In the genomic region with DNA sequence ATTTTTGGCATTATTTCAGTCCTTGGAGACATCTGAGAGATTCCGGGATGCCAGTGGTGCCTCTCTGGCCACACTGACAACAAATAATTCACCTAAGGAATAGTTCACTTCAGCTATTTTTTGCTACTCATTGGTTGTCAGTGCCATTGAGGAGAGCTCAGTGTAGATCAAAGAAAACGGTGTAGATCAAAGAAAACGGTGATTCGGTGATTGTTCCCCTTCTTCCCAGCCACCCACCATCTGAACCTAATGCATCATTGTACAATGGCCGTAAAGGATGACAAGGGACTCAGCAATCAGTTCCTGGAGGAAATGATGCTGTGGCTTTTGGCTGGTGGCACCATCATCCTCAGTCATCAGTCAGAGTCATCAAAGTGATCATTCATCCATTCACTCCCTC, we compare ENCODE assay signal across 17 cellular contexts.
"Had no signal": no experiment of that assay in that cellular context is flagged by ENCODE, and none has a peak within 500 bp of the region (broad histone marks: within the 10 kb centered on the region; RNA-seq: fewer than 3 reads in every experiment).

No MANE protein-coding gene starts in this region.

- H3K4me1 ChIP-seq: heart left ventricle, sigmoid colon, testis, tibial nerve had no signal

- H3K4me3 ChIP-seq: heart left ventricle, sigmoid colon, skin epidermis, testis, tibial nerve had no signal

- H3K27ac Mint-ChIP-seq: natural killer cell; stimulated activated naive B cell treated with anti-CD40 and anti-IgM and Interleukin-4, amounts not matched to agents 10 μg/mL and 1 μg/mL and 100 μg/mL, for 72 hours; stimulated activated naive CD8-positive, alpha-beta T cell treated with anti-CD3 and anti-CD28 coated beads, Interleukin-15, amount 100 ng/mL, for 72 hours had no signal

- H3K4me1 Mint-ChIP-seq: natural killer cell; stimulated activated naive B cell treated with anti-CD40 and anti-IgM and Interleukin-4, amounts not matched to agents 10 μg/mL and 1 μg/mL and 100 μg/mL, for 72 hours; stimulated activated naive CD8-positive, alpha-beta T cell treated with anti-CD3 and anti-CD28 coated beads, Interleukin-15, amount 100 ng/mL, for 72 hours had no signal

- H3K9me3 Mint-ChIP-seq: neural crest cell; stimulated activated naive B cell treated with anti-CD40 and anti-IgM and Interleukin-4, amounts not matched to agents 10 μg/mL and 1 μg/mL and 100 μg/mL, for 72 hours had no signal

- H3K36me3 ChIP-seq: heart left ventricle, sigmoid colon, tibial nerve had no signal

- H3K36me3 Mint-ChIP-seq: natural killer cell; stimulated activated naive B cell treated with anti-CD40 and anti-IgM and Interleukin-4, amounts not matched to agents 10 μg/mL and 1 μg/mL and 100 μg/mL, for 72 hours had no signal

- H3K4me3 Mint-ChIP-seq: natural killer cell; neural crest cell; stimulated activated naive B cell treated with anti-CD40 and anti-IgM and Interleukin-4, amounts not matched to agents 10 μg/mL and 1 μg/mL and 100 μg/mL, for 72 hours; stimulated activated naive CD8-positive, alpha-beta T cell treated with anti-CD3 and anti-CD28 coated beads, Interleukin-15, amount 100 ng/mL, for 72 hours had no signal

- DNase-seq: dermis blood vessel endothelial cell; erythroblast; heart left ventricle; hippocampal formation; kidney glomerular epithelial cell; natural killer cell; posterior cingulate gyrus; sigmoid colon; stimulated activated CD4-positive, alpha-beta T cell treated with anti-CD3 and anti-CD28 coated beads, Interleukin-2, amount 100 ng/mL, for 24 hours; stimulated activated CD4-positive, alpha-beta T cell treated with anti-CD3 and anti-CD28 coated beads, Interleukin-4, amount 100 ng/mL, for 4 hours; stimulated activated naive B cell treated with anti-CD40 and anti-IgM and Interleukin-4, amounts not matched to agents 10 μg/mL and 1 μg/mL and 100 μg/mL, for 72 hours; stimulated activated naive CD8-positive, alpha-beta T cell treated with anti-CD3 and anti-CD28 coated beads, Interleukin-15, amount 100 ng/mL, for 72 hours; testis had no signal

- H3K27me3 ChIP-seq: heart left ventricle, sigmoid colon, testis, tibial nerve had no signal

- H3K9me3 ChIP-seq: heart left ventricle, sigmoid colon, testis, tibial nerve had no signal

- ATAC-seq: heart left ventricle; left lobe of liver; natural killer cell; stimulated activated naive B cell treated with anti-CD40 and anti-IgM and Interleukin-4, amounts not matched to agents 10 μg/mL and 1 μg/mL and 100 μg/mL, for 72 hours; stimulated activated naive CD8-positive, alpha-beta T cell treated with anti-CD3 and anti-CD28 coated beads, Interleukin-15, amount 100 ng/mL, for 72 hours had no signal

- H3K27me3 Mint-ChIP-seq: stimulated activated naive B cell treated with anti-CD40 and anti-IgM and Interleukin-4, amounts not matched to agents 10 μg/mL and 1 μg/mL and 100 μg/mL, for 72 hours; stimulated activated naive CD8-positive, alpha-beta T cell treated with anti-CD3 and anti-CD28 coated beads, Interleukin-15, amount 100 ng/mL, for 72 hours had no signal

- H3K27ac ChIP-seq: heart left ventricle, sigmoid colon, skin epidermis, testis, tibial nerve had no signal
